ENCODE assay signal across 1 cellular context in the genomic region with DNA sequence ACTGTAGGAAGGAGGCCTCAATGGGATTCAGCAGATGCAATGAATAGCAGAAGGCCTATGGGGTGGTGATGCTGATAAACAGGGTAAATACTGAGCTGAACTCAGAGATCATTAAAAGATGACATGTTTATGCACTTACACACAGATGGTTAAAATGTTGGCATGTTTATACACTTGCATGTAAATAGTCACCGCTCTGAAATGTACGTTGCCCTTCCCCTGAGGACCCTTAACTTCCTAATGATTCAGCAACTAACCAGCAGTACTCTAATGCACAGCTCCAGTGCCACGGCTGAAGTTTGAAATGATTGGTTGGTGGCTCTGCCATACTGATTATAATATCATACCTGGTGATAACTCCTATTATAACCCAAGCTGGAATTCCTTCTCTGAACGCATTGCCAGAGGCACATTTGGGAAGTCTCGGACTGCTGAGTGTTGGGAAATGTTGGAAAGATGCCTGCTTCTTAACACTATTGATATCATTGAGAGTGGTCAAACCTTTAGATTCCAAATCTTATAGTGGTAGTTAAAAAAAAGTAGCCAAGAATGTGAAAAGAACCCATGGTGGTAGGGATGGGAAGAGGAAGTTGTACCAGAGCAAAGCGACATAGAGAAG.
TF ChIP-seq lines count a peak whose summit lies in the region.

No MANE protein-coding gene starts in this region.

TF ChIP-seq in IMR-90, 13 proteins besides CTCF, POLR2A, EP300 and RAD21:
- TF ChIP-seq FOS (IDR thresholded peaks at IDR 0.05; ENCODE audit: low read depth, low read length) (no peak), MAZ (IDR thresholded peaks at IDR 0.05; ENCODE audit: borderline replicate concordance, low read depth, low read length) (no peak), MXI1 (IDR thresholded peaks at IDR 0.05; ENCODE audit: borderline replicate concordance, low read depth, low read length) (no peak), MAFK (IDR thresholded peaks at IDR 0.05; ENCODE audit: low read depth, low read length) (no peak), CEBPB (IDR thresholded peaks at IDR 0.05; ENCODE audit: low read depth, low read length) (no peak), RFX5 (IDR thresholded peaks at IDR 0.05; ENCODE audit: low read depth, low read length) (no peak), NFE2L2 (IDR thresholded peaks at IDR 0.05; ENCODE audit: low read depth, low read length) (no peak), RCOR1 (IDR thresholded peaks at IDR 0.05; ENCODE audit: insufficient replicate concordance, low read length) (no peak), SMC3 (IDR thresholded peaks at IDR 0.05; ENCODE audit: low read depth, low read length) (no peak), CHD1 (IDR thresholded peaks at IDR 0.05; ENCODE audit: low read depth, low read length) (no peak), BHLHE40 (IDR thresholded peaks at IDR 0.05; ENCODE audit: low read depth, low read length) (no peak)
- TF ChIP-seq, protein P1, sequence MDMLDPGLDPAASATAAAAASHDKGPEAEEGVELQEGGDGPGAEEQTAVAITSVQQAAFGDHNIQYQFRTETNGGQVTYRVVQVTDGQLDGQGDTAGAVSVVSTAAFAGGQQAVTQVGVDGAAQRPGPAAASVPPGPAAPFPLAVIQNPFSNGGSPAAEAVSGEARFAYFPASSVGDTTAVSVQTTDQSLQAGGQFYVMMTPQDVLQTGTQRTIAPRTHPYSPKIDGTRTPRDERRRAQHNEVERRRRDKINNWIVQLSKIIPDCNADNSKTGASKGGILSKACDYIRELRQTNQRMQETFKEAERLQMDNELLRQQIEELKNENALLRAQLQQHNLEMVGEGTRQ (IDR thresholded peaks at IDR 0.05; ENCODE audit: low read depth, low read length): no peak
- TF ChIP-seq, protein P2, sequence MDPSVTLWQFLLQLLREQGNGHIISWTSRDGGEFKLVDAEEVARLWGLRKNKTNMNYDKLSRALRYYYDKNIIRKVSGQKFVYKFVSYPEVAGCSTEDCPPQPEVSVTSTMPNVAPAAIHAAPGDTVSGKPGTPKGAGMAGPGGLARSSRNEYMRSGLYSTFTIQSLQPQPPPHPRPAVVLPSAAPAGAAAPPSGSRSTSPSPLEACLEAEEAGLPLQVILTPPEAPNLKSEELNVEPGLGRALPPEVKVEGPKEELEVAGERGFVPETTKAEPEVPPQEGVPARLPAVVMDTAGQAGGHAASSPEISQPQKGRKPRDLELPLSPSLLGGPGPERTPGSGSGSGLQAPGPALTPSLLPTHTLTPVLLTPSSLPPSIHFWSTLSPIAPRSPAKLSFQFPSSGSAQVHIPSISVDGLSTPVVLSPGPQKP (IDR thresholded peaks at IDR 0.05; ENCODE audit: borderline replicate concordance, low read depth, low read length): no peak
